In genomic region chr11:94504689-94505293, GRCh38 we compare ENCODE assay signal across 8 cellular contexts. TPM values are rescaled to one million over a fixed set of nuclear protein-coding genes. Genes with fewer than 3 reads are reported as not detected.
DNase-seq lines count a peak whose midpoint lies in the region; ATAC-seq and TF ChIP-seq lines count a peak whose summit lies in the region.
"Had no signal": no experiment of that assay in that cellular context is flagged by ENCODE, and none has a peak within 500 bp of the region (broad histone marks: within the 10 kb centered on the region; RNA-seq: fewer than 3 reads in every experiment).

No MANE protein-coding gene starts in this region.

- TF ChIP-seq EP300 in upper lobe of left lung (IDR thresholded peaks at IDR 0.05) = no peak

- H3K9me3 ChIP-seq in upper lobe of left lung = no peaks in the 10 kb centered on the region

- H3K4me3 ChIP-seq in astrocyte of the spinal cord (ENCODE audit: low read depth, low read length) (no peak overlapping the region), upper lobe of left lung (no peak overlapping the region)

- TF ChIP-seq CTCF in astrocyte of the spinal cord (IDR thresholded peaks at IDR 0.05; ENCODE audit: low read depth, low read length) (peak; percentile 57), upper lobe of left lung (IDR thresholded peaks at IDR 0.05) (peak; percentile 45 to 63 (median 60))

- ATAC-seq in upper lobe of left lung (ENCODE audit: low FRiP score in 2 of 2) (peak in 1 of 2 donors; percentile 51), HG02798 (IDR thresholded peaks at IDR 0.05; ENCODE audit: poor library complexity, unreplicated experiment) (no peak)

- TF ChIP-seq POLR2A in upper lobe of left lung (IDR thresholded peaks at IDR 0.05) = no peak

- H3K36me3 ChIP-seq in upper lobe of left lung = peaks cover 0 to 24% (median 4%) of the 10 kb centered on the region in 4 donors

- in situ Hi-C loops in astrocyte of the spinal cord (cut with HindIII; ENCODE audit: low sequenced_read_pairs) = no loop called here

- WGBS in upper lobe of left lung, 2 donors = 7 to 21% methylated on average over 3 of the region's 3 CpGs

- H3K27me3 ChIP-seq in upper lobe of left lung = no peaks in the 10 kb centered on the region

- H3K27ac ChIP-seq in upper lobe of left lung = no peak overlapping the region

- no peaks in the 10 kb centered on the region for H3K4me1 ChIP-seq in upper lobe of left lung

- peak; percentile 65 for DNase-seq in EH (ENCODE audit: low read depth)
- peak; percentile 15 for DNase-seq in H4 (ENCODE audit: low spot score)
- peak; percentile 28 for DNase-seq in NCI-H226
- DNase-seq in astrocyte of the spinal cord (ENCODE audit: low read depth, low spot score) = peak; percentile 67
- peak; percentile 32 for DNase-seq in kidney glomerular epithelial cell (lab: John Stamatoyannopoulos, UW)
- DNase-seq in upper lobe of left lung = no peak

RNA-seq across cellular contexts. Expression of gene C11orf97, which starts 7.5 kb away (rescaled TPM):
- total RNA-seq in H4 (2014; rRNA removed; shearing (Covaris generic)) = not detected in 2 replicates
- total RNA-seq in upper lobe of left lung = 10 to 100 TPM in 2 of 6 donors, 1 to 10 TPM in 2, under 1 TPM in 1, not detected in 1; 0.31 to 14.7 (median 4.1) TPM
- total RNA-seq: activated CD8-positive, alpha-beta memory T cell treated with anti-CD3 and anti-CD28 coated beads for 36 hours had no signal

RNA-seq across cellular contexts. Expression of gene ANKRD49, which starts 11.0 kb away (rescaled TPM):
- 7.9 and 13.3 TPM in 2 replicates for total RNA-seq in H4 (2014; rRNA removed; shearing (Covaris generic))
- total RNA-seq in upper lobe of left lung = 10 to 100 TPM in 5 of 6 donors, 1 to 10 TPM in 1; 9.5 to 42.7 (median 18.4) TPM

RNA-seq across cellular contexts. Expression of gene MRE11, which starts 11.1 kb away (rescaled TPM):
- total RNA-seq in H4 (2014; rRNA removed; shearing (Covaris generic)) = 22.9 and 30.9 TPM in 2 replicates
- 10 to 100 TPM in 5 of 6 donors, 1 to 10 TPM in 1; 6.7 to 24.7 (median 16.3) TPM for total RNA-seq in upper lobe of left lung

RNA-seq across cellular contexts. Expression of gene FUT4, which starts 38.9 kb away (rescaled TPM):
- total RNA-seq in H4 (2014; rRNA removed; shearing (Covaris generic)) = not detected in 2 replicates
- total RNA-seq in upper lobe of left lung = 1 to 10 TPM; 5.0 to 9.4 (median 7.0) TPM

Comparison
In these comparisons a context has a peak if more than half of its experiments do, and no peak if none do; other contexts are left out.
1. DNase-seq: peak in EH (single experiment), H4 (single experiment), NCI-H226 (single experiment), astrocyte of the spinal cord (single experiment) and kidney glomerular epithelial cell (single experiment); none in upper lobe of left lung (0 of 2).